In genomic region chr7:24456526-24457214, GRCh38 we compare ENCODE assay signal across 12 cellular contexts.
DNase-seq lines count a peak whose midpoint lies in the region; ATAC-seq and TF ChIP-seq lines count a peak whose summit lies in the region.
"Had no signal": no experiment of that assay in that cellular context is flagged by ENCODE, and none has a peak within 500 bp of the region (broad histone marks: within the 10 kb centered on the region; RNA-seq: fewer than 3 reads in every experiment).

No MANE protein-coding gene starts in this region.

- H3K14ac ChIP-seq in neuronal stem cell (ENCODE audit: low read length) = no peak overlapping the region

- no peaks in the 10 kb centered on the region for H3K9me3 ChIP-seq in neuronal stem cell (replicated peaks in 1 of 2; ENCODE audit: control insufficient read depth in 2 of 2, insufficient read depth in 1 of 2, low read depth in 1 of 2, low read length in 2 of 2)

- no peaks in the 10 kb centered on the region for H3K4me1 Mint-ChIP-seq in CD14-positive monocyte

- no peaks in the 10 kb centered on the region for H3K36me3 Mint-ChIP-seq in CD14-positive monocyte

- H2BK12ac ChIP-seq in neuronal stem cell (ENCODE audit: low read length) = no peak overlapping the region

- no peak overlapping the region for H3K18ac ChIP-seq in neuronal stem cell (ENCODE audit: low read length)

- H3K27me3 Mint-ChIP-seq in CD14-positive monocyte (ENCODE audit: low read depth in 3 of 3) = peaks cover 0 to 2% (median 0%) of the 10 kb centered on the region in 3 donors

- H3K4me3 ChIP-seq in neuronal stem cell (ENCODE audit: low read length in 2 of 2) = no peak overlapping the region
- H3K4me3 ChIP-seq: GM23248 had no signal

- H3K23ac ChIP-seq in neuronal stem cell (ENCODE audit: low read depth, low read length, poor library complexity) = no peak overlapping the region

- no peak overlapping the region for H4K91ac ChIP-seq in neuronal stem cell (ENCODE audit: low read depth, low read length, poor library complexity)

- no peaks in the 10 kb centered on the region for H3K36me3 ChIP-seq in neuronal stem cell (replicated peaks in 1 of 2; ENCODE audit: control insufficient read depth in 2 of 2, insufficient read depth in 2 of 2, low read length in 2 of 2)
- H3K36me3 ChIP-seq: brain microvascular endothelial cell had no signal

- intact Hi-C loops in CD14-positive monocyte (cut with micrococcal nuclease) = no loop called here

- no peak overlapping the region for H2AK5ac ChIP-seq in neuronal stem cell (ENCODE audit: low read depth, low read length)

- ATAC-seq in GM18868 (IDR thresholded peaks at IDR 0.05; ENCODE audit: unreplicated experiment) (peak; percentile 49), HG02759 (IDR thresholded peaks at IDR 0.05; ENCODE audit: unreplicated experiment) (peak; percentile 52), GM19023 (IDR thresholded peaks at IDR 0.05; ENCODE audit: unreplicated experiment) (no peak)

- no peak overlapping the region for H4K8ac ChIP-seq in neuronal stem cell (ENCODE audit: low read depth, low read length)

- no peak overlapping the region for H3K4me2 ChIP-seq in neuronal stem cell (ENCODE audit: insufficient read depth, low read length, poor library complexity, severe bottlenecking)

- H3K9me3 Mint-ChIP-seq in CD14-positive monocyte = peaks cover 0 to 4% (median 0%) of the 10 kb centered on the region in 7 donors
- H3K9me3 Mint-ChIP-seq: activated B cell treated with CpG ODN at 0.5 μM for 24 hours had no signal

- no CpG with 5 or more reads among the region's 4 CpGs for WGBS in neuronal stem cell (ENCODE audit: extremely low coverage in 2 of 2, insufficient read length in 2 of 2, insufficient replicate concordance in 1 of 2), 2 donors

- no peak for TF ChIP-seq CTCF in CD14-positive monocyte (IDR thresholded peaks at IDR 0.05)

- no peak overlapping the region for H2BK5ac ChIP-seq in neuronal stem cell (ENCODE audit: low read length)

- no peaks in the 10 kb centered on the region for H3K4me1 ChIP-seq in neuronal stem cell (ENCODE audit: control insufficient read depth in 2 of 2, insufficient read depth in 1 of 2, low read depth in 1 of 2, low read length in 2 of 2)

- H2AFZ ChIP-seq in neuronal stem cell (ENCODE audit: low read length) = peak overlapping the region; percentile 9
- H2AFZ ChIP-seq: GM23248 had no signal

- no peak overlapping the region for H3K27ac Mint-ChIP-seq in CD14-positive monocyte
- H3K27ac Mint-ChIP-seq: activated B cell treated with CpG ODN at 0.5 μM for 24 hours had no signal

- no peak overlapping the region for H2BK120ac ChIP-seq in neuronal stem cell (ENCODE audit: low read depth, low read length)

- peak; percentile 26 for DNase-seq in SW480 (ENCODE audit: low spot score)
- DNase-seq in neuronal stem cell (ENCODE audit: low spot score) = no peak
- DNase-seq in substantia nigra (lab: John Stamatoyannopoulos, UW) = no peak
- DNase-seq in CD14-positive monocyte (ENCODE audit: low spot score) = no peak
- DNase-seq in stimulated activated CD4-positive, alpha-beta T cell treated with anti-CD3 and anti-CD28 coated beads, Interleukin-4, amount 100 ng/mL, for 4 hours = no peak
- DNase-seq: activated B cell treated with CpG ODN at 0.5 μM for 24 hours, brain microvascular endothelial cell, GM23248, SHP77 had no signal

- no peak overlapping the region for H3K9ac ChIP-seq in neuronal stem cell (ENCODE audit: low read depth, low read length, poor library complexity)
- H3K9ac ChIP-seq: GM23248 had no signal

- no peak overlapping the region for H2BK15ac ChIP-seq in neuronal stem cell (ENCODE audit: low read length)

- H3K79me1 ChIP-seq in neuronal stem cell (ENCODE audit: low read depth, low read length) = no peaks in the 10 kb centered on the region

- no peaks in the 10 kb centered on the region for H3K27me3 ChIP-seq in neuronal stem cell (ENCODE audit: control insufficient read depth in 3 of 3, insufficient read depth in 3 of 3, low read depth in 1 of 3, low read length in 3 of 3)
- H3K27me3 ChIP-seq: brain microvascular endothelial cell had no signal

- H3K4me3 Mint-ChIP-seq in CD14-positive monocyte = no peak overlapping the region
- H3K4me3 Mint-ChIP-seq: activated B cell treated with CpG ODN at 0.5 μM for 24 hours had no signal

- H3K27ac ChIP-seq in neuronal stem cell (replicated peaks; ENCODE audit: low read length) (no peak overlapping the region), substantia nigra (ENCODE audit: low read depth, low read length, poor library complexity, severe bottlenecking) (no peak overlapping the region)
- H3K27ac ChIP-seq: brain microvascular endothelial cell, GM23248 had no signal

- H3K4ac ChIP-seq in neuronal stem cell (ENCODE audit: low read length) = no peak overlapping the region
